In genomic region chr13:111324736-111325135, GRCh38 we compare ENCODE assay signal across 25 cellular contexts. TPM values are rescaled to one million over a fixed set of nuclear protein-coding genes. Genes with fewer than 3 reads are reported as not detected.
DNase-seq lines count a peak whose midpoint lies in the region; ATAC-seq, FAIRE-seq and TF ChIP-seq lines count a peak whose summit lies in the region.
"Had no signal": no experiment of that assay in that cellular context is flagged by ENCODE, and none has a peak within 500 bp of the region (broad histone marks: within the 10 kb centered on the region; RNA-seq: fewer than 3 reads in every experiment).

No MANE protein-coding gene starts in this region.

- no peak overlapping the region for H3K56ac ChIP-seq in H1 (replicated peaks; ENCODE audit: insufficient read length, low read depth, low read length)

- no peak overlapping the region for H3K4ac ChIP-seq in H1 (replicated peaks; ENCODE audit: insufficient read length, low read depth, low read length)

- in situ Hi-C loops in brain microvascular endothelial cell (cut with HindIII; ENCODE audit: low pct_ligation_motif_present, low sequenced_read_pairs) = no loop called here

- TF ChIP-seq CTCF in DND-41 (IDR thresholded peaks at IDR 0.05; ENCODE audit: borderline replicate concordance, extremely low read depth, low read length, poor library complexity, severe bottlenecking) (no peak), H1 (IDR thresholded peaks at IDR 0.05; ENCODE audit: control extremely low read depth in 1 of 3, insufficient read depth in 1 of 3, low read depth in 1 of 3, low read length in 3 of 3) (no peak), sigmoid colon (IDR thresholded peaks at IDR 0.05) (no peak), brain microvascular endothelial cell (IDR thresholded peaks at IDR 0.05; ENCODE audit: low read depth, low read length, missing control alignments) (no peak)

- H3K36me3 ChIP-seq in BLaER1 = no peaks in the 10 kb centered on the region
- H3K36me3 ChIP-seq in DND-41 (ENCODE audit: insufficient read depth, low read length) = no peaks in the 10 kb centered on the region
- no peaks in the 10 kb centered on the region for H3K36me3 ChIP-seq in H1 (ENCODE audit: control insufficient read depth in 2 of 4, insufficient read depth in 4 of 4, low read length in 3 of 4)
- no peaks in the 10 kb centered on the region for H3K36me3 ChIP-seq in sigmoid colon
- no peaks in the 10 kb centered on the region for H3K36me3 ChIP-seq in brain microvascular endothelial cell (replicated peaks)

- DNase-seq in DND-41 (no peak), H1 (ENCODE audit: low read depth in 1 of 2, low spot score in 2 of 2) (no peak), sigmoid colon (peak; percentile 8), GM12892 (ENCODE audit: insufficient read length) (no peak), brain microvascular endothelial cell (no peak)
- DNase-seq in activated CD8-positive, alpha-beta memory T cell treated with anti-CD3 and anti-CD28 coated beads, Interleukin-2, amount 50 U/mL, for 48 hours = no peak
- DNase-seq: CD8-positive, alpha-beta T cell; DMS 273 treated with DMSO at 0.1 percent for 48 hours; DMS79; GF-D8; KBM-7; NCI-H2029; NCI-H446; NCI-H524 treated with DMSO at 0.1 percent for 48 hours; NCI-H82; NK-92 treated with Interleukin-12 subunit alpha and Interleukin-12 subunit beta, amount 100 ng/mL, for 24 hours; Right ventricle myocardium superior; RPMI8226 had no signal

- intact Hi-C loops in sigmoid colon (cut with DNase I) = no loop called here

- H2AFZ ChIP-seq in DND-41 (ENCODE audit: low read depth, low read length) (no peak overlapping the region), H1 (ENCODE audit: low read length) (no peak overlapping the region)

- TF ChIP-seq POLR2A in H1 (IDR thresholded peaks at IDR 0.05; ENCODE audit: control extremely low read depth in 1 of 2, low read depth in 2 of 2, low read length in 2 of 2) = no peak
- TF ChIP-seq POLR2A in sigmoid colon (IDR thresholded peaks at IDR 0.05) = no peak
- TF ChIP-seq POLR2A in GM12892 (IDR thresholded peaks at IDR 0.05; ENCODE audit: low read depth, low read length) = no peak

- ATAC-seq in DND-41 (ENCODE audit: insufficient read depth, low read depth) = no peak
- ATAC-seq: CD8-positive, alpha-beta T cell had no signal

- no peak overlapping the region for H2BK12ac ChIP-seq in H1 (ENCODE audit: low read depth, low read length)

- WGBS in H1 (ENCODE audit: extremely low coverage in 1 of 2, insufficient coverage in 1 of 2, insufficient read length in 1 of 2, insufficient replicate concordance in 2 of 2, low coverage in 1 of 2, low lambda C conversion rate in 2 of 2, missing lambda C conversion rate in 1 of 2), 2 experiments = 94% methylated on average over 14 of the region's 14 CpGs; no CpG with 5 or more reads in 1 of the 2 experiments
- WGBS in sigmoid colon, 2 donors = 89 to 91% methylated on average over 14 of the region's 14 CpGs

- H3K4me2 ChIP-seq in BLaER1 (peak overlapping the region; percentile 81), DND-41 (ENCODE audit: insufficient read depth, low read length) (peak overlapping the region; percentile 57; the same call in 1 of the 2 replicates), H1 (ENCODE audit: insufficient read depth in 1 of 2, low read depth in 2 of 2, low read length in 2 of 2) (no peak overlapping the region)

- no peak overlapping the region for H4K5ac ChIP-seq in H1 (ENCODE audit: insufficient read length, low read depth, low read length)

- no peaks in the 10 kb centered on the region for H3K27me3 ChIP-seq in BLaER1
- H3K27me3 ChIP-seq in DND-41 (ENCODE audit: insufficient read depth, low read length, poor library complexity) = no peaks in the 10 kb centered on the region
- no peaks in the 10 kb centered on the region for H3K27me3 ChIP-seq in H1 (replicated peaks in 1 of 4; ENCODE audit: control insufficient read depth in 3 of 4, extremely low read depth in 1 of 4, insufficient read depth in 3 of 4, low read length in 3 of 4)
- H3K27me3 ChIP-seq in sigmoid colon = no peaks in the 10 kb centered on the region
- H3K27me3 ChIP-seq in brain microvascular endothelial cell (replicated peaks) = no peaks in the 10 kb centered on the region

- no peak overlapping the region for H4K91ac ChIP-seq in H1 (replicated peaks; ENCODE audit: insufficient read length, low read length)

- CTCF ChIA-PET in H1 (lab: Charles Lee; ENCODE audit: partially characterized antibody) = interaction anchor here (0.7 kb wide), 1 partner anchor 285 kb away, joined by 3 read pairs; no protein-coding TSS in a partner anchor

- TF ChIP-seq EP300 in H1 (IDR thresholded peaks at IDR 0.05; ENCODE audit: borderline replicate concordance in 1 of 2, low read depth in 2 of 2, low read length in 2 of 2) (no peak), sigmoid colon (IDR thresholded peaks at IDR 0.05) (no peak)

- no peak overlapping the region for H2BK120ac ChIP-seq in H1 (replicated peaks; ENCODE audit: low read depth, low read length)

- no peak overlapping the region for H2BK15ac ChIP-seq in H1 (ENCODE audit: low read length)

- no peaks in the 10 kb centered on the region for H3K79me1 ChIP-seq in H1 (ENCODE audit: low read depth, low read length)

- H3K18ac ChIP-seq in H1 (ENCODE audit: extremely low read depth, low read length) = no peak overlapping the region

- POLR2A ChIA-PET in H1 (lab: Charles Lee; ENCODE audit: partially characterized antibody) = no interaction called here

- no peaks in the 10 kb centered on the region for H3K23me2 ChIP-seq in H1 (ENCODE audit: low read depth, low read length)

- no peak overlapping the region for H3K9ac ChIP-seq in BLaER1
- H3K9ac ChIP-seq in DND-41 (ENCODE audit: low read depth, low read length) = no peak overlapping the region
- H3K9ac ChIP-seq in H1 (replicated peaks in 1 of 4; ENCODE audit: extremely low read depth in 1 of 4, low read depth in 3 of 4, low read length in 3 of 4) = no peak overlapping the region

- H4K20me1 ChIP-seq in BLaER1 (no peaks in the 10 kb centered on the region), DND-41 (ENCODE audit: insufficient read depth, low read length) (0 out of 2 replicates have a peak, but pooled peaks cover 5% of the 10 kb centered on the region), H1 (replicated peaks in 1 of 2; ENCODE audit: control insufficient read depth in 1 of 2, insufficient read depth in 2 of 2, low read length in 2 of 2) (no peaks in the 10 kb centered on the region)

- no peaks in the 10 kb centered on the region for H3K79me2 ChIP-seq in DND-41 (ENCODE audit: insufficient read depth, low read length)
- H3K79me2 ChIP-seq in H1 (ENCODE audit: control insufficient read depth in 1 of 2, insufficient read depth in 2 of 2, low read length in 2 of 2) = no peaks in the 10 kb centered on the region

- H3K9me3 ChIP-seq in BLaER1 = no peaks in the 10 kb centered on the region
- no peaks in the 10 kb centered on the region for H3K9me3 ChIP-seq in DND-41 (ENCODE audit: insufficient read depth, low read length, severe bottlenecking)
- no peaks in the 10 kb centered on the region for H3K9me3 ChIP-seq in H1 (ENCODE audit: insufficient read depth in 2 of 2, low read depth in 1 of 2, low read length in 1 of 2)
- H3K9me3 ChIP-seq in sigmoid colon = no peaks in the 10 kb centered on the region

- no peak overlapping the region for H3K23ac ChIP-seq in H1 (ENCODE audit: insufficient read length)

- H3K4me3 ChIP-seq in BLaER1 = no peak overlapping the region
- no peak overlapping the region; a peak in 1 of 4 replicates for H3K4me3 ChIP-seq in DND-41 (ENCODE audit: low read depth in 1 of 2, low read length in 2 of 2)
- no peak overlapping the region for H3K4me3 ChIP-seq in H1 (ENCODE audit: extremely low read depth in 1 of 4, insufficient read depth in 2 of 4, low read depth in 3 of 4, low read length in 4 of 4)
- H3K4me3 ChIP-seq in sigmoid colon = no peak overlapping the region
- H3K4me3 ChIP-seq in brain microvascular endothelial cell (ENCODE audit: low read depth, low read length) = no peak overlapping the region

- no peak overlapping the region for H2BK20ac ChIP-seq in H1 (ENCODE audit: low read length)

- H4K8ac ChIP-seq in H1 (ENCODE audit: extremely low read depth, insufficient read depth, low read length) = peak overlapping the region; percentile 45; the same call in 1 of the 2 replicates

- H3K27ac ChIP-seq in BLaER1 (no peak overlapping the region), DND-41 (ENCODE audit: low read length) (peak overlapping the region; percentile 59; the same call in 1 of the 2 replicates), H1 (ENCODE audit: low read depth, low read length) (no peak overlapping the region), sigmoid colon (no peak overlapping the region), brain microvascular endothelial cell (no peak overlapping the region)

- H2AK5ac ChIP-seq in H1 (ENCODE audit: low read depth, low read length) = no peak overlapping the region

- no peak overlapping the region for H2BK5ac ChIP-seq in H1 (ENCODE audit: low read depth, low read length)

- FAIRE-seq in H1 (lab: Jason Lieb, UNC) = no peak
- no peak for FAIRE-seq in GM12892 (lab: Jason Lieb, UNC)
- FAIRE-seq: GM12891 had no signal

- peaks cover 48% of the 10 kb centered on the region for H3K4me1 ChIP-seq in BLaER1
- H3K4me1 ChIP-seq in DND-41 (ENCODE audit: insufficient read depth, low read length) = peaks cover 33% of the 10 kb centered on the region
- no peaks in the 10 kb centered on the region; a peak in 2 of 7 replicates for H3K4me1 ChIP-seq in H1 (replicated peaks in 1 of 4; ENCODE audit: control insufficient read depth in 3 of 4, insufficient read depth in 4 of 4, low read length in 3 of 4)
- no peaks in the 10 kb centered on the region for H3K4me1 ChIP-seq in sigmoid colon

- no peak overlapping the region for H3K14ac ChIP-seq in H1 (ENCODE audit: insufficient read length)

- TF ChIP-seq RAD21 in H1 (IDR thresholded peaks at IDR 0.05 in 1 of 2, conservative IDR thresholded peaks at IDR 0.05 in 1 of 2; ENCODE audit: low read depth in 2 of 2, low read length in 2 of 2) = no peak

TF ChIP-seq in H1, 55 proteins besides CTCF, POLR2A, EP300 and RAD21 (continues in another document):
- TF ChIP-seq SUZ12 (IDR thresholded peaks at IDR 0.05; ENCODE audit: low read length) (no peak), SP1 (IDR thresholded peaks at IDR 0.05; ENCODE audit: low read depth, low read length) (no peak), TEAD4 (IDR thresholded peaks at IDR 0.05; ENCODE audit: low read depth, low read length) (no peak)

RNA-seq across cellular contexts. Expression of gene TEX29, which starts 4.3 kb away (rescaled TPM):
- 1.1 TPM in 1 of 2 replicates, not detected in the other for total RNA-seq in H1 (2021; fragmentation: NEBNext Ultra II Directional; extraction: Animal tissue kit (Norgen Biotek cat#: 25700))
- polyA plus RNA-seq in H1 (2011; rRNA removed) = 0.08 and 0.16 TPM in 2 replicates
- polyA plus RNA-seq in H1 (2011; cell fraction: cytosol; rRNA removed) = 0.22 TPM
- polyA plus RNA-seq in H1 (2011; cell fraction: nucleus; rRNA removed) = 0.63 TPM
- polyA plus RNA-seq in H1 (2012, experiment 1 of 2) = 0.29 to 0.70 TPM in 2 of 4 replicates, not detected in the others
- polyA plus RNA-seq in H1 (2012, experiment 2 of 2) = not detected
- polyA plus RNA-seq in H1 (2013, experiment 1 of 2) = 0.16 TPM
- polyA plus RNA-seq in H1 (2013, experiment 2 of 2) = 0.17 TPM
- not detected in 2 replicates for polyA minus RNA-seq in H1 (2011; rRNA and poly(A)+ RNA removed)
- polyA minus RNA-seq in H1 (2011; cell fraction: cytosol; rRNA and poly(A)+ RNA removed) = not detected
- not detected for polyA minus RNA-seq in H1 (2011; cell fraction: nucleus; rRNA and poly(A)+ RNA removed)
- total RNA-seq in sigmoid colon = 1 to 10 TPM in 2 of 4 donors, not detected in 2; 1.5 to 2.1 TPM
- polyA plus RNA-seq in sigmoid colon = under 1 TPM in 1 of 3 donors, not detected in 2; 0.79 TPM
- polyA plus RNA-seq in GM12892 (2012; ENCODE audit: missing spikeins) = not detected
- total RNA-seq: A172, H7, LHCN-M2, MCF 10A, Right ventricle myocardium superior, SK-MEL-5 had no signal

Comparison
In these comparisons a context has a peak if more than half of its experiments do, and no peak if none do; other contexts are left out.
1. H3K4me2 ChIP-seq: peak in BLaER1 (single experiment) and DND-41 (single experiment); none in H1 (0 of 2).